ENCODE assay signal across 8 cellular contexts in genomic region chr9:4315582-4316215, GRCh38. TPM values are rescaled to one million over a fixed set of nuclear protein-coding genes. Genes with fewer than 3 reads are reported as not detected.
A peak's percentile ranks its signal among the peaks of the same experiment; 100 is the strongest.
DNase-seq lines count a peak whose midpoint lies in the region; ATAC-seq and TF ChIP-seq lines count a peak whose summit lies in the region.

No MANE protein-coding gene starts in this region.

- H3K9me3 Mint-ChIP-seq in GM23338: no peaks in the 10 kb centered on the region

- H3K4me3 Mint-ChIP-seq in GM23338: no peak overlapping the region

- no peaks in the 10 kb centered on the region for H3K4me1 ChIP-seq in GM23338 (ENCODE audit: insufficient read depth)

- H2AFZ ChIP-seq in GM23338: no peak overlapping the region

- peaks cover 6% of the 10 kb centered on the region; the same call in 2 of the 3 replicates for H3K4me1 Mint-ChIP-seq in GM23338

- TF ChIP-seq CTCF in GM23338 (conservative IDR thresholded peaks at IDR 0.05; ENCODE audit: low read depth in 2 of 2): peak; percentile 90 to 97

- H3K27ac Mint-ChIP-seq in GM23338: no peak overlapping the region

- H3F3A ChIP-seq in GM23338 (replicated peaks; ENCODE audit: low read depth): no peaks in the 10 kb centered on the region

- no peaks in the 10 kb centered on the region for H3K79me2 ChIP-seq in GM23338 (replicated peaks; ENCODE audit: insufficient read depth)

- DNase-seq in GM03348 (ENCODE audit: low spot score): peak; percentile 74
- peak; percentile 89 for DNase-seq in GM23338 (ENCODE audit: low spot score)
- peak; percentile 73 for DNase-seq in LoVo (ENCODE audit: low spot score)
- DNase-seq in SK-N-DZ (ENCODE audit: low spot score): peak; percentile 32
- DNase-seq in activated naive CD4-positive, alpha-beta T cell treated with Interleukin-2 at 50 U/mL for 16 hours: peak; percentile 73
- DNase-seq in Right ventricle myocardium superior: peak; percentile 87
- peak; percentile 68 for DNase-seq in renal cortical epithelial cell (ENCODE audit: low read depth)
- no peak for DNase-seq in cortex of kidney (lab: John Stamatoyannopoulos, UW)

- H3K9me2 ChIP-seq in GM23338 (ENCODE audit: insufficient read depth): no peaks in the 10 kb centered on the region

- no peak overlapping the region for H3K4me2 ChIP-seq in GM23338

- no peaks in the 10 kb centered on the region for H3K36me3 ChIP-seq in GM23338 (ENCODE audit: insufficient read depth)

- no peaks in the 10 kb centered on the region for H3K27me3 ChIP-seq in GM23338 (ENCODE audit: insufficient read depth)

- ATAC-seq in GM23338: peak; percentile 100
- ATAC-seq in Right ventricle myocardium superior (ENCODE audit: poor library complexity): peak; percentile 98

- H3K36me3 Mint-ChIP-seq in GM23338 (ENCODE audit: low read depth): no peaks in the 10 kb centered on the region

- intact Hi-C loops in Right ventricle myocardium superior (cut with DNase I): loop anchor here (1.0 to 5.0 kb wide), 2 partner anchors 24 to 52 kb away; no protein-coding TSS in a partner anchor

- no peak overlapping the region for H3K4me3 ChIP-seq in GM23338

- H3K27me3 Mint-ChIP-seq in GM23338 (ENCODE audit: insufficient read depth, low read depth, poor library complexity): peaks cover 2% of the 10 kb centered on the region

- no peak overlapping the region for H3K27ac ChIP-seq in GM23338 (ENCODE audit: low read depth)

- no peaks in the 10 kb centered on the region for H4K20me1 ChIP-seq in GM23338 (replicated peaks; ENCODE audit: insufficient read depth)

TF ChIP-seq in GM23338, 12 proteins besides CTCF, POLR2A, EP300 and RAD21:
- no peak for TF ChIP-seq POLR2AphosphoS5 (IDR thresholded peaks at IDR 0.05; ENCODE audit: low read depth)
- TF ChIP-seq NANOG (IDR thresholded peaks at IDR 0.05; ENCODE audit: borderline replicate concordance): no peak
- no peak for TF ChIP-seq ZNF114 (CRISPR knock-in tag; IDR thresholded peaks at IDR 0.05)
- no peak for TF ChIP-seq ZNF331 (CRISPR knock-in tag; IDR thresholded peaks at IDR 0.05; ENCODE audit: low read depth)
- 0 out of 2 replicates have a peak, but pooled peaks have one; percentile 42 for TF ChIP-seq ZNF462 (CRISPR knock-in tag; IDR thresholded peaks at IDR 0.05)
- TF ChIP-seq EZH2phosphoT487 (IDR thresholded peaks at IDR 0.05; ENCODE audit: unreplicated experiment): no peak
TF ChIP-seq in GM23338: peak in this region for 1.

RNA-seq across cellular contexts. Expression of gene GLIS3, which starts 15.8 kb away (rescaled TPM):
- 0.16 and 0.52 TPM in 2 replicates for total RNA-seq in GM23338 (2014; rRNA removed; shearing (Covaris generic))
- polyA plus RNA-seq in GM23338 (2016; fragmentation: Nextera tagmentation; extraction: Ambion mirVana): 0.14 and 0.39 TPM in 2 replicates
- polyA plus RNA-seq in SK-N-DZ (2014; cell fraction: cytosol; rRNA removed): not detected in 2 replicates
- polyA plus RNA-seq in SK-N-DZ (2014; cell fraction: nucleus; rRNA removed): not detected in 2 replicates
- total RNA-seq in Right ventricle myocardium superior (4.8 TPM), renal cortical epithelial cell (75.5 and 100 TPM in 2 replicates)

Comparison
In these comparisons a context has a peak if more than half of its experiments do, and no peak if none do; other contexts are left out.
1. RNA of gene GLIS3, which starts 15.8 kb away (total RNA-seq): 75.5 to 100 TPM in renal cortical epithelial cell; 4.8 TPM in Right ventricle myocardium superior (single experiment) and 0.16 to 0.52 TPM in GM23338; every median in the first group is over 10 times any median in the second.